8 cellular contexts compared by ENCODE assay signal in the genomic region with DNA sequence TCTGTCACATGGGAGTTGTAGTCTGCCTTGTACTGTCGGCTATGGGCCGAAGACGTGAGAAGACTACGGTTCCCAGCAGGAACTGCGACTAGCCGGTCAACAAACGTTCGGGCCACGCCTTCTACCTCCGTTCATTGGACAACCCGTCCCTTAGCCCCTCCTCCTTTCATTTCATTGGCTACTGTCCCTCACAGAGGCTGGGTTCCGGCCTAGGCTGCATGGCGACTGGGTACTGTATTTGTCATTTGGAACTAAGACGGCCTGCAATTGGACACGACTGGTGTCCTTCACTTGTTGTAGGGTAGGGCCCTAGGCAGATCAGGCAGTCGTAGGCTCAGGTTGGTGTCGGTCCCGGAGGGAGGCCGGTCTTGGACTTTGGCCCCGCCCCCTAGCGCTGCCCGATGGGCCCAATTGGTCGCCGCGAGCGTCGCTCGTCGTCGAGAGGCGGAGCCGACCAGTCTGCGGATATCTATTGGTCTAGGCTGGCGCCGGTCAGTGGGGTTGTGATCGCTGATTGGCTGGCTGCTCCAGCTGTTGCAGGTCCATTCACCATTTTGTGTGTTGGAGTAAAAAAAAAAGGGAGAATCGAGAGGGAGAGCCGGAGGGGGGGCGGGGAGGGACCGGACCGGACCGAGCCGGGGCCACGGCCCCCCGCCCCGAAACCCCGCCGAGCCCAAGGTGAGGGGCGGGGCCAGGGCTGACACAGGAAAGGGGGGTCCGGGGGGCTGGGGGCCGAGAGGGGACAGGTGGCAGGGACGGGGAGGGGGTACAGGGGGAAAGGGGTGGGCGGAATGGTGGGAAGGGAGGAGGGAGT. TPM values are rescaled to one million over a fixed set of nuclear protein-coding genes. Genes with fewer than 3 reads are reported as not detected.
DNase-seq lines count a peak whose midpoint lies in the region; FAIRE-seq and TF ChIP-seq lines count a peak whose summit lies in the region.

A gene (plus strand): TSS at position 549 of the 814 bp plus-strand sequence. CDS start 2,532 bp downstream, outside the sequence.

- DNase-seq in HFFc6 (peak; percentile 100), NAMALWA (ENCODE audit: low spot score) (peak; percentile 100), SK-N-DZ (ENCODE audit: low spot score) (peak; percentile 100), foreskin fibroblast (peak; percentile 100), neural crest cell (ENCODE audit: low read depth, low spot score) (peak; percentile 98), stomach (peak; percentile 100)
- DNase-seq in activated naive CD4-positive, alpha-beta T cell treated with Interleukin-2 at 50 U/mL for 16 hours: peak; percentile 99

- H3K4me1 ChIP-seq in stomach: peaks cover 23 to 45% (median 34%) of the 10 kb centered on the region in 4 donors

- H3K36me3 Mint-ChIP-seq in HFFc6 (ENCODE audit: low read depth): peaks cover 6% of the 10 kb centered on the region; the same call in 1 of the 2 replicates
- no peaks in the 10 kb centered on the region for H3K36me3 Mint-ChIP-seq in neural crest cell (ENCODE audit: low read depth)

- H3K4me3 Mint-ChIP-seq in HFFc6 (no peak within 1 kb of the TSS; the same call in 1 of the 2 replicates), neural crest cell (peak within 1 kb of the TSS; percentile 87)

- peak within 1 kb of the TSS; percentile 93 to 100 (median 99) for H3K27ac ChIP-seq in stomach

- H3K4me3 ChIP-seq in foreskin fibroblast (ENCODE audit: low read depth in 1 of 2, low read length in 2 of 2): peak within 1 kb of the TSS; percentile 84 to 91
- peak within 1 kb of the TSS; percentile 61 to 73 (median 62) for H3K4me3 ChIP-seq in stomach

- H3K4me1 Mint-ChIP-seq in HFFc6 (ENCODE audit: low read depth) (peaks cover 22% of the 10 kb centered on the region), neural crest cell (peaks cover 23% of the 10 kb centered on the region)

- H3K9me3 Mint-ChIP-seq in HFFc6 (no peaks in the 10 kb centered on the region), neural crest cell (no peaks in the 10 kb centered on the region)

- intact Hi-C loops in stomach (cut with DNase I; ENCODE audit: low total_unique reads): no loop called here

- FAIRE-seq in G401.6 (lab: Jason Lieb, UNC): peak; percentile 99

- H3K27me3 ChIP-seq in stomach: no peaks in the 10 kb centered on the region

- H3K27ac Mint-ChIP-seq in HFFc6 (no peak within 1 kb of the TSS), neural crest cell (ENCODE audit: unreplicated experiment) (peak within 1 kb of the TSS; percentile 19)

- H3K27me3 Mint-ChIP-seq in HFFc6 (ENCODE audit: insufficient read depth): peaks cover 5% of the 10 kb centered on the region
- H3K27me3 Mint-ChIP-seq in neural crest cell (ENCODE audit: low read depth): no peaks in the 10 kb centered on the region

- peaks cover 21 to 25% (median 23%) of the 10 kb centered on the region in 4 donors for H3K36me3 ChIP-seq in stomach

- TF ChIP-seq POLR2A in stomach (IDR thresholded peaks at IDR 0.05): no peak

- TF ChIP-seq CTCF in HFFc6 (IDR thresholded peaks at IDR 0.05) (no peak), foreskin fibroblast (IDR thresholded peaks at IDR 0.05; ENCODE audit: low read depth, low read length) (no peak), neural crest cell (conservative IDR thresholded peaks at IDR 0.05) (no peak), stomach (IDR thresholded peaks at IDR 0.05) (no peak)

- WGBS in stomach, 5 donors: 0 to 1% (median 1%) methylated on average over 44 to 53 of the region's 53 CpGs

- H3K9me3 ChIP-seq in stomach: no peaks in the 10 kb centered on the region

- no peak for TF ChIP-seq EP300 in stomach (IDR thresholded peaks at IDR 0.05)

RNA-seq across cellular contexts. Expression of the gene that starts here (rescaled TPM):
- 10 to 100 TPM; 67.6 to 75.4 (median 73.7) TPM for total RNA-seq in HFFc6 (2021; fragmentation: NEBNext Ultra II Directional; extraction: Animal tissue kit (Norgen Biotek cat#: 25700))
- 14.2 and 17.4 TPM in 2 replicates for polyA plus RNA-seq in SK-N-DZ (2014; cell fraction: cytosol; rRNA removed)
- 35.7 and 42.1 TPM in 2 replicates for polyA plus RNA-seq in SK-N-DZ (2014; cell fraction: nucleus; rRNA removed)
- total RNA-seq in neural crest cell (91.6 and 93.4 TPM in 2 replicates), stomach (10 to 100 TPM; 19.8 to 60.3 (median 39.1) TPM)
- 10 to 100 TPM; 15.4 to 31.8 (median 21.5) TPM for polyA plus RNA-seq in stomach

Comparison
In these comparisons a context has a peak if more than half of its experiments do, and no peak if none do; other contexts are left out.
1. Peak in every context shown above with its lines: DNase-seq, H3K4me3 ChIP-seq and H3K27ac ChIP-seq.